ENCODE assay signal across 14 cellular contexts in genomic region chr6:163579111-163579879, GRCh38.
DNase-seq lines count a peak whose midpoint lies in the region; ATAC-seq and TF ChIP-seq lines count a peak whose summit lies in the region.
"Had no signal": no experiment of that assay in that cellular context is flagged by ENCODE, and none has a peak within 500 bp of the region (broad histone marks: within the 10 kb centered on the region; RNA-seq: fewer than 3 reads in every experiment).

No MANE protein-coding gene starts in this region.

- no peak for TF ChIP-seq RAD21 in SK-N-SH (IDR thresholded peaks at IDR 0.05; ENCODE audit: low read length)

- 94% methylated on average over 13 of the region's 13 CpGs for WGBS in SK-N-SH (ENCODE audit: low lambda C conversion rate)

- H3F3A ChIP-seq in SK-N-SH (replicated peaks; ENCODE audit: insufficient read depth), result no peaks in the 10 kb centered on the region

- no peaks in the 10 kb centered on the region for H4K20me1 ChIP-seq in SK-N-SH (ENCODE audit: insufficient read depth)
- H4K20me1 ChIP-seq: BLaER1 had no signal

- TF ChIP-seq CTCF in left ventricle myocardium inferior (IDR thresholded peaks at IDR 0.05; ENCODE audit: borderline replicate concordance), result no peak
- no peak for TF ChIP-seq CTCF in SK-N-SH (IDR thresholded peaks at IDR 0.05)

- ATAC-seq in GM18519 (IDR thresholded peaks at IDR 0.05; ENCODE audit: low FRiP score, unreplicated experiment), result no peak

- no peaks in the 10 kb centered on the region for H3K9me2 ChIP-seq in SK-N-SH

- H3K27ac ChIP-seq in left ventricle myocardium inferior (replicated peaks), result peak overlapping the region; percentile 54
- no peak overlapping the region for H3K27ac ChIP-seq in SK-N-SH (ENCODE audit: low read depth in 2 of 2, low read length in 1 of 2)
- H3K27ac ChIP-seq: BLaER1, KMS-11 had no signal

- no peak overlapping the region for H3K4me2 ChIP-seq in SK-N-SH
- H3K4me2 ChIP-seq: BLaER1, KMS-11 had no signal

- no peak overlapping the region for H3K9ac ChIP-seq in adipocyte (ENCODE audit: low read length)
- no peak overlapping the region for H3K9ac ChIP-seq in SK-N-SH
- H3K9ac ChIP-seq: BLaER1, KMS-11 had no signal

- H3K27me3 ChIP-seq in adipocyte (replicated peaks; ENCODE audit: control insufficient read depth, insufficient read depth, low read length), result no peaks in the 10 kb centered on the region
- H3K27me3 ChIP-seq in left ventricle myocardium inferior (ENCODE audit: low read depth), result no peaks in the 10 kb centered on the region
- H3K27me3 ChIP-seq in SK-N-SH (ENCODE audit: insufficient read depth), result no peaks in the 10 kb centered on the region
- H3K27me3 ChIP-seq: BLaER1 had no signal

- CTCF ChIA-PET in SK-N-SH (lab: Yijun Ruan, JAX), result interaction anchor here (1.1 kb wide), 1 partner anchor 23 kb away, joined by 3 read pairs; no protein-coding TSS in a partner anchor

- POLR2A ChIA-PET in SK-N-SH (lab: Yijun Ruan, JAX), result interaction anchor here (0.6 kb wide), 1 partner anchor 1103 kb away, joined by 3 read pairs; no protein-coding TSS in a partner anchor

- intact Hi-C loops in left ventricle myocardium inferior (cut with micrococcal nuclease), result loop anchor here (10.0 kb wide), 1 partner anchor 376 kb away; no protein-coding TSS in a partner anchor

- no peaks in the 10 kb centered on the region for H3K9me3 ChIP-seq in adipocyte (ENCODE audit: control insufficient read depth, low read length)
- H3K9me3 ChIP-seq in left ventricle myocardium inferior (replicated peaks), result no peaks in the 10 kb centered on the region
- H3K9me3 ChIP-seq in SK-N-SH, result no peaks in the 10 kb centered on the region
- H3K9me3 ChIP-seq: BLaER1 had no signal

- DNase-seq in G401 (ENCODE audit: low spot score) (peak; percentile 22), adipocyte (ENCODE audit: low read depth) (no peak), left ventricle myocardium inferior (peak; percentile 38), pons (ENCODE audit: low spot score) (peak; percentile 88), HuH-7.5 (ENCODE audit: low spot score) (no peak), SK-N-SH (no peak), AG08396 (ENCODE audit: low spot score) (no peak)
- DNase-seq: activated T-cell treated with anti-CD3 and anti-CD28 coated beads for 4 hours; central memory CD4-positive, alpha-beta T cell; NCI-H2081 treated with DMSO at 0.1 percent for 48 hours had no signal

- peak overlapping the region; percentile 4 for H3K4me3 ChIP-seq in adipocyte (ENCODE audit: low read length)
- H3K4me3 ChIP-seq in left ventricle myocardium inferior, result no peak overlapping the region
- H3K4me3 ChIP-seq in SK-N-SH (ENCODE audit: low read depth in 2 of 2, low read length in 1 of 2), result no peak overlapping the region
- H3K4me3 ChIP-seq: BLaER1, lung had no signal

- H3K36me3 ChIP-seq in adipocyte (ENCODE audit: control insufficient read depth, insufficient read depth, low read length, severe bottlenecking) (peaks cover 31% of the 10 kb centered on the region), left ventricle myocardium inferior (peaks cover 22% of the 10 kb centered on the region), SK-N-SH (replicated peaks in 1 of 2; ENCODE audit: control insufficient read depth in 1 of 2, insufficient read depth in 2 of 2, low read length in 1 of 2) (peaks cover 7 to 15% of the 10 kb centered on the region in 2 experiments)

- no peak overlapping the region for H2AFZ ChIP-seq in SK-N-SH (ENCODE audit: low read depth)

- H3K4me1 ChIP-seq in adipocyte (ENCODE audit: control insufficient read depth, insufficient read depth, low read length) (peaks cover 17% of the 10 kb centered on the region), left ventricle myocardium inferior (peaks cover 49% of the 10 kb centered on the region), SK-N-SH (ENCODE audit: control insufficient read depth in 1 of 2, insufficient read depth in 2 of 2, low read depth in 1 of 2, low read length in 1 of 2) (no peaks in the 10 kb centered on the region)

- H3K79me2 ChIP-seq in SK-N-SH (ENCODE audit: insufficient read depth), result no peaks in the 10 kb centered on the region

- in situ Hi-C loops in G401 (cut with HindIII; ENCODE audit: low sequenced_read_pairs), result no loop called here

- TF ChIP-seq EP300 in SK-N-SH (IDR thresholded peaks at IDR 0.05; ENCODE audit: borderline replicate concordance in 1 of 2, low read depth in 1 of 2, low read length in 1 of 2), result no peak

TF ChIP-seq in SK-N-SH, 30 proteins besides CTCF, POLR2A, EP300 and RAD21:
- TF ChIP-seq FOXJ3 (CRISPR knock-in tag; IDR thresholded peaks at IDR 0.05) (no peak), IRF3 (IDR thresholded peaks at IDR 0.05; ENCODE audit: low read depth, low read length) (no peak), ELF1 (IDR thresholded peaks at IDR 0.05) (no peak), JUND (IDR thresholded peaks at IDR 0.05) (no peak), GATA2 (CRISPR knock-in tag; IDR thresholded peaks at IDR 0.05) (no peak), RCOR1 (IDR thresholded peaks at IDR 0.05; ENCODE audit: low read length) (no peak), NRF1 (IDR thresholded peaks at IDR 0.05; ENCODE audit: low read depth, low read length) (no peak), SIN3A (IDR thresholded peaks at IDR 0.05; ENCODE audit: borderline replicate concordance, low read depth, low read length) (no peak), MEF2A (IDR thresholded peaks at IDR 0.05; ENCODE audit: borderline replicate concordance, low read depth) (no peak), GABPA (IDR thresholded peaks at IDR 0.05; ENCODE audit: low read depth) (no peak), ZBTB33 (IDR thresholded peaks at IDR 0.05; ENCODE audit: borderline replicate concordance, low read depth) (no peak), SMC3 (IDR thresholded peaks at IDR 0.05; ENCODE audit: low read depth, low read length) (no peak), FOXM1 (IDR thresholded peaks at IDR 0.05; ENCODE audit: low read depth) (no peak), USF2 (IDR thresholded peaks at IDR 0.05; ENCODE audit: borderline replicate concordance, low read depth, low read length) (no peak), CHD2 (IDR thresholded peaks at IDR 0.05; ENCODE audit: low read length, partially characterized antibody) (no peak), RXRA (IDR thresholded peaks at IDR 0.05; ENCODE audit: borderline replicate concordance, low read depth) (no peak), MXI1 (IDR thresholded peaks at IDR 0.05; ENCODE audit: low read depth, low read length) (no peak), TCF12 (IDR thresholded peaks at IDR 0.05) (no peak), YY1 (IDR thresholded peaks at IDR 0.05; ENCODE audit: low read depth) (no peak)
- TF ChIP-seq, protein P1, sequence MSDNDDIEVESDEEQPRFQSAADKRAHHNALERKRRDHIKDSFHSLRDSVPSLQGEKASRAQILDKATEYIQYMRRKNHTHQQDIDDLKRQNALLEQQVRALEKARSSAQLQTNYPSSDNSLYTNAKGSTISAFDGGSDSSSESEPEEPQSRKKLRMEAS (IDR thresholded peaks at IDR 0.05; ENCODE audit: low read depth), result no peak
TF ChIP-seq in SK-N-SH: peak in this region for 0.

Comparison
In these comparisons a context has a peak if more than half of its experiments do, and no peak if none do; other contexts are left out.
1. DNase-seq: peak in G401 (single experiment), left ventricle myocardium inferior (single experiment) and pons (single experiment); none in adipocyte (single experiment), HuH-7.5 (single experiment), SK-N-SH (single experiment) and AG08396 (single experiment).